Comparison of ENCODE assay signal across 14 cellular contexts in genomic region chr11:107744736-107745135, GRCh38. TPM values are rescaled to one million over a fixed set of nuclear protein-coding genes. Genes with fewer than 3 reads are reported as not detected.
DNase-seq lines count a peak whose midpoint lies in the region; ATAC-seq and TF ChIP-seq lines count a peak whose summit lies in the region.
"Had no signal": no experiment of that assay in that cellular context is flagged by ENCODE, and none has a peak within 500 bp of the region (broad histone marks: within the 10 kb centered on the region; RNA-seq: fewer than 3 reads in every experiment).

No MANE protein-coding gene starts in this region.

- TF ChIP-seq POLR2A in gastrocnemius medialis (IDR thresholded peaks at IDR 0.05), result no peak

- in situ Hi-C loops in G401 (cut with HindIII; ENCODE audit: low sequenced_read_pairs) (no loop called here), gastrocnemius medialis (cut with MboI; ENCODE audit: low sequenced_read_pairs in 4 of 4) (no loop called here)

- H3K4me1 ChIP-seq in gastrocnemius medialis, result peaks cover 38 to 39% of the 10 kb centered on the region in 2 donors
- H3K4me1 ChIP-seq in BE2C, result no peaks in the 10 kb centered on the region
- H3K4me1 ChIP-seq: BLaER1 treated with 17β-estradiol and CSF1 and Interleukin-3, amounts not matched to agents 10 nM and 100 nM had no signal

- H3K9me3 ChIP-seq in gastrocnemius medialis, result no peaks in the 10 kb centered on the region
- H3K9me3 ChIP-seq in BE2C, result no peaks in the 10 kb centered on the region
- H3K9me3 ChIP-seq: BLaER1 treated with 17β-estradiol and CSF1 and Interleukin-3, amounts not matched to agents 10 nM and 100 nM had no signal

- CTCF ChIA-PET in WTC11 (lab: Charles Lee), result interaction anchor here (1.2 kb wide), 1 partner anchor 26 kb away, joined by 3 read pairs; no protein-coding TSS in a partner anchor

- H3K27me3 ChIP-seq in gastrocnemius medialis, result no peaks in the 10 kb centered on the region
- H3K27me3 ChIP-seq in BE2C, result peaks cover 9% of the 10 kb centered on the region; the same call in 1 of the 2 replicates
- H3K27me3 ChIP-seq: BLaER1 treated with 17β-estradiol and CSF1 and Interleukin-3, amounts not matched to agents 10 nM and 100 nM had no signal

- intact Hi-C loops in gastrocnemius medialis (cut with DNase I; ENCODE audit: low total_unique reads), result loop anchor here (5.0 kb wide), 1 partner anchor 37 kb away; no protein-coding TSS in a partner anchor

- POLR2A ChIA-PET in WTC11 (lab: Charles Lee), result no interaction called here

- no peak for TF ChIP-seq CTCF in WTC11 (IDR thresholded peaks at IDR 0.05)
- no peak for TF ChIP-seq CTCF in glutamatergic neuron (IDR thresholded peaks at IDR 0.05; ENCODE audit: partially characterized antibody, unreplicated experiment)
- TF ChIP-seq CTCF in gastrocnemius medialis (IDR thresholded peaks at IDR 0.05 in 4 of 5, conservative IDR thresholded peaks at IDR 0.05 in 1 of 5), result no peak
- TF ChIP-seq CTCF in BE2C (IDR thresholded peaks at IDR 0.05; ENCODE audit: low read depth, low read length), result no peak

- H3K27ac Mint-ChIP-seq in WTC11 (no peak overlapping the region), glutamatergic neuron (ENCODE audit: unreplicated experiment) (peak overlapping the region; percentile 34)
- H3K27ac Mint-ChIP-seq: CD4-positive, CD25-positive, alpha-beta regulatory T cell; GM23338 had no signal

- H3K27me3 Mint-ChIP-seq in WTC11 (ENCODE audit: low read depth) (peaks cover 20% of the 10 kb centered on the region), glutamatergic neuron (ENCODE audit: unreplicated experiment) (peaks cover 2% of the 10 kb centered on the region)

- no peak overlapping the region for H3K4me3 ChIP-seq in gastrocnemius medialis
- H3K4me3 ChIP-seq in BE2C (ENCODE audit: low read depth, low read length), result no peak overlapping the region
- H3K4me3 ChIP-seq: BLaER1 treated with 17β-estradiol and CSF1 and Interleukin-3, amounts not matched to agents 10 nM and 100 nM; GM23338 had no signal

- H3K4me3 Mint-ChIP-seq in WTC11 (no peak overlapping the region), glutamatergic neuron (ENCODE audit: unreplicated experiment) (no peak overlapping the region)
- H3K4me3 Mint-ChIP-seq: CD4-positive, CD25-positive, alpha-beta regulatory T cell; GM23338 had no signal

- ATAC-seq in WTC11, result peak; percentile 24; the same call in 1 of the 2 replicates
- ATAC-seq in gastrocnemius medialis, result peak in 1 of 2 donors; percentile 37
- ATAC-seq: GM23338 had no signal

- no peaks in the 10 kb centered on the region for H3K36me3 Mint-ChIP-seq in WTC11
- no peaks in the 10 kb centered on the region for H3K36me3 Mint-ChIP-seq in glutamatergic neuron (ENCODE audit: unreplicated experiment)
- H3K36me3 Mint-ChIP-seq: CD4-positive, CD25-positive, alpha-beta regulatory T cell had no signal

- peak overlapping the region; percentile 83 to 88 (median 86) for H3K27ac ChIP-seq in gastrocnemius medialis
- H3K27ac ChIP-seq: BLaER1 treated with 17β-estradiol and CSF1 and Interleukin-3, amounts not matched to agents 10 nM and 100 nM; HL-60 had no signal

- H3K9me3 Mint-ChIP-seq in WTC11, result no peaks in the 10 kb centered on the region
- H3K9me3 Mint-ChIP-seq in glutamatergic neuron (ENCODE audit: unreplicated experiment), result peaks cover 3% of the 10 kb centered on the region

- H3K4me1 Mint-ChIP-seq in WTC11 (peaks cover 12% of the 10 kb centered on the region), glutamatergic neuron (ENCODE audit: low read depth, unreplicated experiment) (peaks cover 22% of the 10 kb centered on the region)
- H3K4me1 Mint-ChIP-seq: CD4-positive, CD25-positive, alpha-beta regulatory T cell had no signal

- DNase-seq in G401 (ENCODE audit: low spot score), result peak; percentile 97
- no peak for DNase-seq in WTC11 (ENCODE audit: low spot score)
- DNase-seq in glutamatergic neuron, result no peak
- no peak for DNase-seq in gastrocnemius medialis
- DNase-seq in NCI-H1436 treated with DMSO at 0.1 percent for 48 hours (lab: John Stamatoyannopoulos, UW), result no peak
- DNase-seq in RPMI8226, result no peak
- DNase-seq in BE2C, result no peak
- DNase-seq: 8988T; CD4-positive, CD25-positive, alpha-beta regulatory T cell; DMS79; H7 had no signal

- H3K36me3 ChIP-seq in gastrocnemius medialis (no peaks in the 10 kb centered on the region), BE2C (no peaks in the 10 kb centered on the region)
- H3K36me3 ChIP-seq: BLaER1 treated with 17β-estradiol and CSF1 and Interleukin-3, amounts not matched to agents 10 nM and 100 nM had no signal

TF ChIP-seq in WTC11, 78 proteins besides CTCF, POLR2A, EP300 and RAD21:
- TF ChIP-seq CREM (CRISPR knock-in tag; IDR thresholded peaks at IDR 0.05) (no peak), NR3C1 (CRISPR knock-in tag; conservative IDR thresholded peaks at IDR 0.05; ENCODE audit: low read depth) (no peak), NFYB (CRISPR knock-in tag; conservative IDR thresholded peaks at IDR 0.05; ENCODE audit: low read depth) (no peak), IRF2 (CRISPR knock-in tag; IDR thresholded peaks at IDR 0.05; ENCODE audit: borderline replicate concordance, low read depth) (no peak), FOXK1 (CRISPR knock-in tag; IDR thresholded peaks at IDR 0.05) (no peak), NR1H2 (CRISPR knock-in tag; IDR thresholded peaks at IDR 0.05) (no peak), E2F4 (CRISPR knock-in tag; IDR thresholded peaks at IDR 0.05; ENCODE audit: borderline replicate concordance, low read depth) (no peak), NFATC4 (CRISPR knock-in tag; IDR thresholded peaks at IDR 0.05) (no peak), ZNF423 (CRISPR knock-in tag; IDR thresholded peaks at IDR 0.05) (no peak), ZMAT4 (CRISPR knock-in tag; IDR thresholded peaks at IDR 0.05) (no peak), FOXP4 (CRISPR knock-in tag; IDR thresholded peaks at IDR 0.05) (no peak), ESRRA (CRISPR knock-in tag; IDR thresholded peaks at IDR 0.05; ENCODE audit: borderline replicate concordance) (no peak)

RNA-seq across cellular contexts. Expression of gene SLN, which starts 32.9 kb away (rescaled TPM):
- not detected in 2 replicates for total RNA-seq in G401 (2014; rRNA removed; shearing (Covaris generic))
- total RNA-seq in WTC11 (2021) (not detected in 3 replicates), glutamatergic neuron (ENCODE audit: unreplicated experiment) (not detected), gastrocnemius medialis (1,000 to 10,000 TPM in 3 of 4 donors, 100 to 1,000 TPM in 1; 586 to 5,775 (median 2,747) TPM)
- polyA plus RNA-seq in BE2C (2012; ENCODE audit: insufficient read depth, insufficient read length, low read depth), result not detected
- total RNA-seq: CD4-positive, CD25-positive, alpha-beta regulatory T cell; GM23338; H7 had no signal
- polyA plus RNA-seq: CD4-positive, CD25-positive, alpha-beta regulatory T cell; GM23338 had no signal

Comparison
In these comparisons a context has a peak if more than half of its experiments do, and no peak if none do; other contexts are left out.
1. RNA of gene SLN, which starts 32.9 kb away (total RNA-seq): 586 to 5,775 TPM in gastrocnemius medialis; not detected in G401, not detected in WTC11 and not detected in glutamatergic neuron (single experiment); every median in the first group is over 100 times any median in the second.